Comparison of ENCODE assay signal across 1 cellular context in genomic region chr11:120400564-120401364, GRCh38.
TF ChIP-seq lines count a peak whose summit lies in the region.

No MANE protein-coding gene starts in this region.

TF ChIP-seq in GM12878, 131 proteins besides CTCF, POLR2A, EP300 and RAD21 (continued from another document):
- TF ChIP-seq, protein P1, sequence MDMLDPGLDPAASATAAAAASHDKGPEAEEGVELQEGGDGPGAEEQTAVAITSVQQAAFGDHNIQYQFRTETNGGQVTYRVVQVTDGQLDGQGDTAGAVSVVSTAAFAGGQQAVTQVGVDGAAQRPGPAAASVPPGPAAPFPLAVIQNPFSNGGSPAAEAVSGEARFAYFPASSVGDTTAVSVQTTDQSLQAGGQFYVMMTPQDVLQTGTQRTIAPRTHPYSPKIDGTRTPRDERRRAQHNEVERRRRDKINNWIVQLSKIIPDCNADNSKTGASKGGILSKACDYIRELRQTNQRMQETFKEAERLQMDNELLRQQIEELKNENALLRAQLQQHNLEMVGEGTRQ (IDR thresholded peaks at IDR 0.05; ENCODE audit: borderline replicate concordance, low read depth, low read length), result no peak
- TF ChIP-seq SMARCA5 (IDR thresholded peaks at IDR 0.05), result no peak
- TF ChIP-seq, protein P2, sequence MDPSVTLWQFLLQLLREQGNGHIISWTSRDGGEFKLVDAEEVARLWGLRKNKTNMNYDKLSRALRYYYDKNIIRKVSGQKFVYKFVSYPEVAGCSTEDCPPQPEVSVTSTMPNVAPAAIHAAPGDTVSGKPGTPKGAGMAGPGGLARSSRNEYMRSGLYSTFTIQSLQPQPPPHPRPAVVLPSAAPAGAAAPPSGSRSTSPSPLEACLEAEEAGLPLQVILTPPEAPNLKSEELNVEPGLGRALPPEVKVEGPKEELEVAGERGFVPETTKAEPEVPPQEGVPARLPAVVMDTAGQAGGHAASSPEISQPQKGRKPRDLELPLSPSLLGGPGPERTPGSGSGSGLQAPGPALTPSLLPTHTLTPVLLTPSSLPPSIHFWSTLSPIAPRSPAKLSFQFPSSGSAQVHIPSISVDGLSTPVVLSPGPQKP (IDR thresholded peaks at IDR 0.05; ENCODE audit: low read depth, low read length), result no peak
- no peak for TF ChIP-seq RELA (IDR thresholded peaks at IDR 0.05; ENCODE audit: borderline replicate concordance, partially characterized antibody)
- TF ChIP-seq PAX8 (IDR thresholded peaks at IDR 0.05), result no peak
- no peak for TF ChIP-seq IRF4 (IDR thresholded peaks at IDR 0.05; ENCODE audit: low read depth, low read length)
- TF ChIP-seq, protein P3, sequence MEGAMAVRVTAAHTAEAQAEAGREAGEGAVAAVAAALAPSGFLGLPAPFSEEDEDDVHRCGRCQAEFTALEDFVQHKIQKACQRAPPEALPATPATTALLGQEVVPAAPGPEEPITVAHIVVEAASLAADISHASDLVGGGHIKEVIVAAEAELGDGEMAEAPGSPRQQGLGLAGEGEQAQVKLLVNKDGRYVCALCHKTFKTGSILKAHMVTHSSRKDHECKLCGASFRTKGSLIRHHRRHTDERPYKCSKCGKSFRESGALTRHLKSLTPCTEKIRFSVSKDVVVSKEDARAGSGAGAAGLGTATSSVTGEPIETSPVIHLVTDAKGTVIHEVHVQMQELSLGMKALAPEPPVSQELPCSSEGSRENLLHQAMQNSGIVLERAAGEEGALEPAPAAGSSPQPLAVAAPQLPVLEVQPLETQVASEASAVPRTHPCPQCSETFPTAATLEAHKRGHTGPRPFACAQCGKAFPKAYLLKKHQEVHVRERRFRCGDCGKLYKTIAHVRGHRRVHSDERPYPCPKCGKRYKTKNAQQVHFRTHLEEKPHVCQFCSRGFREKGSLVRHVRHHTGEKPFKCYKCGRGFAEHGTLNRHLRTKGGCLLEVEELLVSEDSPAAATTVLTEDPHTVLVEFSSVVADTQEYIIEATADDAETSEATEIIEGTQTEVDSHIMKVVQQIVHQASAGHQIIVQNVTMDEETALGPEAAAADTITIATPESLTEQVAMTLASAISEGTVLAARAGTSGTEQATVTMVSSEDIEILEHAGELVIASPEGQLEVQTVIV (IDR thresholded peaks at IDR 0.05; ENCODE audit: borderline replicate concordance, partially characterized antibody), result no peak
- peak; percentile 33 for TF ChIP-seq MEF2B (IDR thresholded peaks at IDR 0.05; ENCODE audit: partially characterized antibody, poor library complexity, severe bottlenecking)
- TF ChIP-seq EGR1 (IDR thresholded peaks at IDR 0.05; ENCODE audit: borderline replicate concordance in 1 of 2, low read depth in 2 of 2, low read length in 2 of 2), result no peak
- TF ChIP-seq, protein P4, sequence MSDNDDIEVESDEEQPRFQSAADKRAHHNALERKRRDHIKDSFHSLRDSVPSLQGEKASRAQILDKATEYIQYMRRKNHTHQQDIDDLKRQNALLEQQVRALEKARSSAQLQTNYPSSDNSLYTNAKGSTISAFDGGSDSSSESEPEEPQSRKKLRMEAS (IDR thresholded peaks at IDR 0.05; ENCODE audit: low read depth, low read length), result no peak
- TF ChIP-seq, protein P5, sequence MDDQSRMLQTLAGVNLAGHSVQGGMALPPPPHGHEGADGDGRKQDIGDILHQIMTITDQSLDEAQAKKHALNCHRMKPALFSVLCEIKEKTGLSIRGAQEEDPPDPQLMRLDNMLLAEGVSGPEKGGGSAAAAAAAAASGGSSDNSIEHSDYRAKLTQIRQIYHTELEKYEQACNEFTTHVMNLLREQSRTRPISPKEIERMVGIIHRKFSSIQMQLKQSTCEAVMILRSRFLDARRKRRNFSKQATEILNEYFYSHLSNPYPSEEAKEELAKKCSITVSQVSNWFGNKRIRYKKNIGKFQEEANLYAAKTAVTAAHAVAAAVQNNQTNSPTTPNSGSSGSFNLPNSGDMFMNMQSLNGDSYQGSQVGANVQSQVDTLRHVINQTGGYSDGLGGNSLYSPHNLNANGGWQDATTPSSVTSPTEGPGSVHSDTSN (IDR thresholded peaks at IDR 0.05; ENCODE audit: insufficient replicate concordance, low read depth, low read length), result no peak
- TF ChIP-seq BCL11A (IDR thresholded peaks at IDR 0.05; ENCODE audit: low read depth, low read length), result peak; percentile 75
- TF ChIP-seq REST (IDR thresholded peaks at IDR 0.05; ENCODE audit: low read depth, low read length), result no peak
- TF ChIP-seq NR2F1 (conservative IDR thresholded peaks at IDR 0.05), result no peak
